In the genomic region with DNA sequence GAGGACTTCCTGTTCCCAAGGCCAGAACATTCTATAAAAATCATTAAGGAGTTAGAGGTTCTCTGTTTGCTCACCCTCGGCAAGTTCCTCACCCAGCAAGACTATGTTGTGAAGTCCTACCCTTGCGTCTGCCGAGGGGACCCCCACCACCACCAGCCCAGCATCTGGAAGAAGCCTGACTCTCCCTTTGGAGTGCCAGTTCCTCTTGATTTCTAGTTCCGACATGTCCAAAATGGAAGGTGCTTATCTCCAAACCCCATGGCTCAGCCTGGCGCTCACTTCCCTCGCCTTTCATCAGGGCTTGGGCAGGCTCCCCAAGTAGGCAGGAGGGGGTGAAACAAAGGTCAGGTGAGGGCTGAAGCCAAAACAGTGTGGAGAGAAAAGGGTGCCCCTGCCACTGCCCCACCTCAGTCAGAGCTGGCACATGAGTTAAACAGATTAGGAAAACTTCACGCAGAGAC, we compare ENCODE assay signal across 14 cellular contexts. TPM values are rescaled to one million over a fixed set of nuclear protein-coding genes. Genes with fewer than 3 reads are reported as not detected.
DNase-seq lines count a peak whose midpoint lies in the region; ATAC-seq and TF ChIP-seq lines count a peak whose summit lies in the region.
"Had no signal": no experiment of that assay in that cellular context is flagged by ENCODE, and none has a peak within 500 bp of the region (broad histone marks: within the 10 kb centered on the region; RNA-seq: fewer than 3 reads in every experiment).

No MANE protein-coding gene starts in this region.

- H3K4me3 ChIP-seq in endodermal cell (ENCODE audit: low read length): no peak overlapping the region
- H3K4me3 ChIP-seq: SJCRH30 had no signal

- no peaks in the 10 kb centered on the region for H3K36me3 Mint-ChIP-seq in activated CD4-positive, alpha-beta T cell treated with anti-CD3 and anti-CD28 coated beads, Interleukin-2, amount 10 ng/mL, durations not matched to agents 24 days and 14 days (ENCODE audit: low read depth)
- no peaks in the 10 kb centered on the region for H3K36me3 Mint-ChIP-seq in endodermal cell (ENCODE audit: low read depth)
- no peaks in the 10 kb centered on the region for H3K36me3 Mint-ChIP-seq in stimulated activated memory B cell treated with anti-CD40 and anti-IgM and Interleukin-4, amounts not matched to agents 10 μg/mL and 1 μg/mL and 100 μg/mL, for 72 hours

- H3K27me3 ChIP-seq in endodermal cell (ENCODE audit: control insufficient read depth, insufficient read depth, low read length, poor library complexity, severe bottlenecking): peaks cover 7% of the 10 kb centered on the region
- H3K27me3 ChIP-seq: SJCRH30 had no signal

- H3K27ac ChIP-seq in endodermal cell (ENCODE audit: low read depth, low read length): no peak overlapping the region
- H3K27ac ChIP-seq: SJCRH30, VCaP had no signal

- ATAC-seq in stimulated activated memory B cell treated with anti-CD40 and anti-IgM and Interleukin-4, amounts not matched to agents 10 μg/mL and 1 μg/mL and 100 μg/mL, for 72 hours: no peak
- ATAC-seq in HG03520 (IDR thresholded peaks at IDR 0.05; ENCODE audit: unreplicated experiment) (no peak), GM18870 (IDR thresholded peaks at IDR 0.05; ENCODE audit: unreplicated experiment) (no peak)
- ATAC-seq: left lobe of liver had no signal

- DNase-seq in activated CD4-positive, alpha-beta T cell treated with anti-CD3 and anti-CD28 coated beads, Interleukin-2, amount 10 ng/mL, durations not matched to agents 24 days and 14 days: no peak
- DNase-seq in activated CD4-positive, alpha-beta T cell treated with anti-CD3 and anti-CD28 coated beads for 48 hours: no peak
- DNase-seq in UCSD-AML1 (lab: John Stamatoyannopoulos, UW; ENCODE audit: unreplicated experiment): peak; percentile 50
- DNase-seq in endodermal cell: peak; percentile 36
- no peak for DNase-seq in SHP77 treated with DMSO at 0.1 percent for 48 hours (lab: John Stamatoyannopoulos, UW)
- DNase-seq: amniotic stem cell, NCI-H1694, NCI-H446, SJCRH30 had no signal

- H3K4me3 Mint-ChIP-seq in activated CD4-positive, alpha-beta T cell treated with anti-CD3 and anti-CD28 coated beads, Interleukin-2, amount 10 ng/mL, durations not matched to agents 24 days and 14 days: peak overlapping the region; percentile 79
- no peak overlapping the region for H3K4me3 Mint-ChIP-seq in endodermal cell
- no peak overlapping the region for H3K4me3 Mint-ChIP-seq in stimulated activated memory B cell treated with anti-CD40 and anti-IgM and Interleukin-4, amounts not matched to agents 10 μg/mL and 1 μg/mL and 100 μg/mL, for 72 hours

- H3K36me3 ChIP-seq in endodermal cell (ENCODE audit: control insufficient read depth, insufficient read depth, low read length): no peaks in the 10 kb centered on the region
- H3K36me3 ChIP-seq: SJCRH30 had no signal

- no peaks in the 10 kb centered on the region for H3K9me3 ChIP-seq in endodermal cell (ENCODE audit: control insufficient read depth, low read length)
- H3K9me3 ChIP-seq: SJCRH30 had no signal

- TF ChIP-seq CTCF in endodermal cell (conservative IDR thresholded peaks at IDR 0.05): no peak

- H3K27me3 Mint-ChIP-seq in activated CD4-positive, alpha-beta T cell treated with anti-CD3 and anti-CD28 coated beads, Interleukin-2, amount 10 ng/mL, durations not matched to agents 24 days and 14 days: no peaks in the 10 kb centered on the region
- peaks cover 29% of the 10 kb centered on the region for H3K27me3 Mint-ChIP-seq in endodermal cell (ENCODE audit: insufficient read depth)
- H3K27me3 Mint-ChIP-seq in stimulated activated memory B cell treated with anti-CD40 and anti-IgM and Interleukin-4, amounts not matched to agents 10 μg/mL and 1 μg/mL and 100 μg/mL, for 72 hours: no peaks in the 10 kb centered on the region

- 97 to 100% methylated on average over 6 to 7 of the region's 7 CpGs for WGBS in endodermal cell (ENCODE audit: insufficient coverage in 1 of 2, insufficient read length in 1 of 2), 2 experiments

- no peaks in the 10 kb centered on the region for H3K9me3 Mint-ChIP-seq in activated CD4-positive, alpha-beta T cell treated with anti-CD3 and anti-CD28 coated beads, Interleukin-2, amount 10 ng/mL, durations not matched to agents 24 days and 14 days
- no peaks in the 10 kb centered on the region for H3K9me3 Mint-ChIP-seq in endodermal cell
- H3K9me3 Mint-ChIP-seq in stimulated activated memory B cell treated with anti-CD40 and anti-IgM and Interleukin-4, amounts not matched to agents 10 μg/mL and 1 μg/mL and 100 μg/mL, for 72 hours: no peaks in the 10 kb centered on the region

- H3K4me1 Mint-ChIP-seq in activated CD4-positive, alpha-beta T cell treated with anti-CD3 and anti-CD28 coated beads, Interleukin-2, amount 10 ng/mL, durations not matched to agents 24 days and 14 days: peaks cover 75% of the 10 kb centered on the region
- peaks cover 26% of the 10 kb centered on the region for H3K4me1 Mint-ChIP-seq in endodermal cell
- H3K4me1 Mint-ChIP-seq in stimulated activated memory B cell treated with anti-CD40 and anti-IgM and Interleukin-4, amounts not matched to agents 10 μg/mL and 1 μg/mL and 100 μg/mL, for 72 hours: peaks cover 67% of the 10 kb centered on the region

- peaks cover 12% of the 10 kb centered on the region for H3K4me1 ChIP-seq in endodermal cell (ENCODE audit: control insufficient read depth, insufficient read depth, low read length)

- intact Hi-C loops in activated CD4-positive, alpha-beta T cell treated with anti-CD3 and anti-CD28 coated beads, Interleukin-2, amount 10 ng/mL, durations not matched to agents 24 days and 14 days (cut with micrococcal nuclease): loop anchor here (5.0 kb wide), 1 partner anchor 37 kb away; no protein-coding TSS in a partner anchor

- H3K27ac Mint-ChIP-seq in activated CD4-positive, alpha-beta T cell treated with anti-CD3 and anti-CD28 coated beads, Interleukin-2, amount 10 ng/mL, durations not matched to agents 24 days and 14 days: peak overlapping the region; percentile 93
- no peak overlapping the region for H3K27ac Mint-ChIP-seq in endodermal cell
- peak overlapping the region; percentile 85 for H3K27ac Mint-ChIP-seq in stimulated activated memory B cell treated with anti-CD40 and anti-IgM and Interleukin-4, amounts not matched to agents 10 μg/mL and 1 μg/mL and 100 μg/mL, for 72 hours

- no peak overlapping the region for H3K9ac ChIP-seq in endodermal cell (ENCODE audit: extremely low read depth, low read length, poor library complexity, severe bottlenecking)

RNA-seq across cellular contexts. Expression of a gene that starts 41.1 kb away (rescaled TPM):
- total RNA-seq in activated CD4-positive, alpha-beta T cell treated with anti-CD3 and anti-CD28 coated beads, Interleukin-2, amount 10 ng/mL, durations not matched to agents 24 days and 14 days: 368 and 375 TPM in 2 replicates
- 1 to 10 TPM; 2.6 to 2.9 TPM for total RNA-seq in endodermal cell
- 8.3 TPM for polyA plus RNA-seq in endodermal cell (2013, experiment 1 of 2)
- 14.0 TPM for polyA plus RNA-seq in endodermal cell (2013, experiment 2 of 2)

Comparison
In these comparisons a context has a peak if more than half of its experiments do, and no peak if none do; other contexts are left out.
1. DNase-seq: peak in UCSD-AML1 (single experiment) and endodermal cell (single experiment); none in activated CD4-positive, alpha-beta T cell treated with anti-CD3 and anti-CD28 coated beads, Interleukin-2, amount 10 ng/mL, durations not matched to agents 24 days and 14 days (single experiment), activated CD4-positive, alpha-beta T cell treated with anti-CD3 and anti-CD28 coated beads for 48 hours (single experiment) and SHP77 treated with DMSO at 0.1 percent for 48 hours (single experiment).
2. RNA of a gene that starts 41.1 kb away (total RNA-seq): 368 to 375 TPM in activated CD4-positive, alpha-beta T cell treated with anti-CD3 and anti-CD28 coated beads, Interleukin-2, amount 10 ng/mL, durations not matched to agents 24 days and 14 days; 2.6 to 2.9 TPM in endodermal cell; every median in the first group is over 10 times any median in the second.